In the genomic region with DNA sequence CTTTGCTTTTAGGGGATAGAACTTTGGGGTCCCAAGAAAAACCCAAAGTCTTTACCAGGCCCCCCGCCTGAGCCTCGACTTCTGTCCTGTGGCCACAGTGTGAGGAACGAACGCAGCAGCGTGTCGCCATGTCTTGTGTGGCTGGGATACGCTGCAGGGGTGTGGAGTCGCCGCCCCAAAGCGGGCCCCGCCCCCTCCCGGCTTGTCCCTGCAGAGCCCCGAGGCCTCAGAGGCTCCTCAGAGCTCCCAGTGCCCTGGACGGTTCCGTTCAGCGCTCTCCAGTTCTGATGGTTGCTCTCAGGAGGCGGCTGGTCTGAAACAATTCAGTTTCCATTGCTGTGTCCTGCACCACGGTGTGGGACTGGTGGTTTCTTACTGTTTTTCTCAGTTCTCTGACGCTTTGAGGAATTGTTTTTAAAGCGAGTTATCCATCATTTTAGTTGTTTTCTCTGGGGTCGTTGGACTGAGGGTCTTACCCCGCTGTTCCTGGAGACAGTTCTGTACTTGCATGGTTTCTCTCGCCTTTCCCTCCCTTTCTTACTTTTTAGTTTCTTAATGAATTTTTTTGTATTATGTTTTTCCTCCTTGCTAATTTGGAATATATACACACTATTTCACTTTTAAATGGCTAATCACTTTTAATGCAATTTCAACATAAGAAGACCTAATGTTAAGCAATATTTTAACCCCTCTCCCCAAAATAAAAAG, we compare ENCODE assay signal across 6 cellular contexts. TPM values are rescaled to one million over a fixed set of nuclear protein-coding genes. Genes with fewer than 3 reads are reported as not detected.
A peak's percentile ranks its signal among the peaks of the same experiment; 100 is the strongest.
DNase-seq lines count a peak whose midpoint lies in the region; ATAC-seq and TF ChIP-seq lines count a peak whose summit lies in the region.

No MANE protein-coding gene starts in this region.

- ATAC-seq in natural killer cell, result peak in 2 of 3 donors; percentile 31 to 41

- no peaks in the 10 kb centered on the region for H3K36me3 Mint-ChIP-seq in natural killer cell

- TF ChIP-seq EP300 in sigmoid colon (IDR thresholded peaks at IDR 0.05), result no peak

- no peaks in the 10 kb centered on the region for H3K9me3 ChIP-seq in sigmoid colon

- H3K27me3 ChIP-seq in sigmoid colon, result no peaks in the 10 kb centered on the region

- peak overlapping the region; percentile 93 for H3K4me3 Mint-ChIP-seq in natural killer cell

- WGBS in sigmoid colon, 2 donors, result 25 to 39% methylated on average over 23 of the region's 23 CpGs

- no peaks in the 10 kb centered on the region for H3K9me3 Mint-ChIP-seq in natural killer cell

- H3K4me1 Mint-ChIP-seq in natural killer cell, result peaks cover 23 to 29% of the 10 kb centered on the region in 2 donors

- TF ChIP-seq POLR2A in sigmoid colon (IDR thresholded peaks at IDR 0.05), result peak in 1 of 2 donors; percentile 12

- peaks cover 0 to 9% (median 0%) of the 10 kb centered on the region in 4 donors for H3K36me3 ChIP-seq in sigmoid colon

- no peaks in the 10 kb centered on the region for H3K27me3 Mint-ChIP-seq in natural killer cell (ENCODE audit: low read depth in 2 of 2)

- no peak overlapping the region for H3K27ac ChIP-seq in sigmoid colon

- H3K4me3 ChIP-seq in sigmoid colon, result peak overlapping the region in 2 of 4 donors; percentile 4 to 17

- H3K4me1 ChIP-seq in sigmoid colon, result peaks cover 0 to 28% (median 25%) of the 10 kb centered on the region in 4 donors

- intact Hi-C loops in natural killer cell (cut with micrococcal nuclease), result loop anchor here (1.0 kb wide), 1 partner anchor 12 kb away; a partner anchor contains a TSS
- intact Hi-C loops in sigmoid colon (cut with DNase I), result loop anchor here (5.0 kb wide), 1 partner anchor 243 kb away; no protein-coding TSS in a partner anchor

- H3K27ac Mint-ChIP-seq in natural killer cell, result peak overlapping the region; percentile 12 to 81

- TF ChIP-seq CTCF in natural killer cell (IDR thresholded peaks at IDR 0.05) (no peak), sigmoid colon (IDR thresholded peaks at IDR 0.05) (no peak)

- DNase-seq in NCI-H82 (lab: John Stamatoyannopoulos, UW) (peak; percentile 29), NCI-H82 treated with DMSO at 0.1 percent for 48 hours (lab: John Stamatoyannopoulos, UW; ENCODE audit: unreplicated experiment) (no peak), astrocyte of the hippocampus (ENCODE audit: low read depth, low spot score) (peak; percentile 50), natural killer cell (peak; percentile 56), NCI-H524 (lab: John Stamatoyannopoulos, UW) (no peak), sigmoid colon (no peak)

RNA-seq across cellular contexts. Expression of a gene that starts 1.6 kb away (rescaled TPM):
- 10 to 100 TPM; 38.7 to 43.6 (median 43.0) TPM for total RNA-seq in natural killer cell
- total RNA-seq in sigmoid colon, result 10 to 100 TPM in 1 of 4 donors, 1 to 10 TPM in 3; 7.1 to 15.2 (median 7.6) TPM
- 10 to 100 TPM in 1 of 3 donors, 1 to 10 TPM in 2; 1.2 to 13.3 (median 4.2) TPM for polyA plus RNA-seq in sigmoid colon

RNA-seq across cellular contexts. Expression of a gene that starts 7.9 kb away (rescaled TPM):
- total RNA-seq in natural killer cell (under 1 TPM; 0.19 to 0.80 (median 0.61) TPM), sigmoid colon (not detected)
- polyA plus RNA-seq in sigmoid colon, result 1 to 10 TPM in 1 of 3 donors, not detected in 2; 1.1 TPM

RNA-seq across cellular contexts. Expression of a gene that starts 11.9 kb away (rescaled TPM):
- 10 to 100 TPM; 64.2 to 79.5 (median 65.2) TPM for total RNA-seq in natural killer cell
- total RNA-seq in sigmoid colon, result 1 to 10 TPM; 3.5 to 8.9 (median 5.1) TPM
- polyA plus RNA-seq in sigmoid colon, result 10 to 100 TPM; 19.8 to 26.2 (median 23.6) TPM

RNA-seq across cellular contexts. Expression of a gene that starts 26.1 kb away (rescaled TPM):
- total RNA-seq in natural killer cell, result 10 to 100 TPM; 28.0 to 39.8 (median 32.5) TPM
- total RNA-seq in sigmoid colon, result 10 to 100 TPM in 1 of 4 donors, 1 to 10 TPM in 3; 6.1 to 10.0 (median 8.0) TPM
- 10 to 100 TPM in 1 of 3 donors, 1 to 10 TPM in 2; 1.2 to 12.1 (median 3.0) TPM for polyA plus RNA-seq in sigmoid colon

RNA-seq across cellular contexts. Expression of a gene that starts 53.0 kb away (rescaled TPM):
- 10 to 100 TPM; 72.8 to 79.8 (median 73.2) TPM for total RNA-seq in natural killer cell
- 10 to 100 TPM; 19.3 to 42.6 (median 32.6) TPM for total RNA-seq in sigmoid colon
- 10 to 100 TPM in 2 of 3 donors, 1 to 10 TPM in 1; 4.6 to 34.5 (median 12.6) TPM for polyA plus RNA-seq in sigmoid colon

Comparison
In these comparisons a context has a peak if more than half of its experiments do, and no peak if none do; other contexts are left out.
1. DNase-seq: peak in NCI-H82 (single experiment), astrocyte of the hippocampus (single experiment) and natural killer cell (single experiment); none in NCI-H82 treated with DMSO at 0.1 percent for 48 hours (single experiment), NCI-H524 (0 of 2) and sigmoid colon (single experiment).
2. RNA of a gene that starts 11.9 kb away (total RNA-seq): 64.2 to 79.5 TPM in natural killer cell; 3.5 to 8.9 TPM in sigmoid colon; every median in the first group is over 4 times any median in the second.